9 cellular contexts compared by ENCODE assay signal in genomic region chr5:149765932-149766331, GRCh38. TPM values are rescaled to one million over a fixed set of nuclear protein-coding genes. Genes with fewer than 3 reads are reported as not detected.
DNase-seq lines count a peak whose midpoint lies in the region; ATAC-seq and TF ChIP-seq lines count a peak whose summit lies in the region.
"Had no signal": no experiment of that assay in that cellular context is flagged by ENCODE, and none has a peak within 500 bp of the region (broad histone marks: within the 10 kb centered on the region; RNA-seq: fewer than 3 reads in every experiment).

No MANE protein-coding gene starts in this region.

- H3K4me3 Mint-ChIP-seq in nephron progenitor cell: no peak overlapping the region
- H3K4me3 Mint-ChIP-seq: T-cell had no signal

- TF ChIP-seq POLR2A in adrenal gland (IDR thresholded peaks at IDR 0.05): no peak
- TF ChIP-seq POLR2A in prostate gland (IDR thresholded peaks at IDR 0.05): no peak

- no peaks in the 10 kb centered on the region for H3K4me1 ChIP-seq in Karpas-422 (ENCODE audit: low read length)
- no peaks in the 10 kb centered on the region for H3K4me1 ChIP-seq in adrenal gland (replicated peaks in 1 of 2)
- H3K4me1 ChIP-seq in prostate gland (replicated peaks): no peaks in the 10 kb centered on the region

- H3K4me1 Mint-ChIP-seq in nephron progenitor cell: peaks cover 8% of the 10 kb centered on the region

- no peak for DNase-seq in GM06990 (ENCODE audit: extremely low read depth, insufficient read length)
- peak; percentile 79 for DNase-seq in Karpas-422
- DNase-seq in adrenal gland: no peak
- DNase-seq in nephron progenitor cell: no peak
- DNase-seq in prostate gland (ENCODE audit: low spot score): no peak
- no peak for DNase-seq in stimulated activated CD4-positive, alpha-beta T cell treated with anti-CD3 and anti-CD28 coated beads, Interleukin-2, amount 100 ng/mL, for 24 hours
- DNase-seq: NCI-H1436, T-cell had no signal

- no peak for ATAC-seq in GM19397 (IDR thresholded peaks at IDR 0.05; ENCODE audit: unreplicated experiment)
- ATAC-seq: T-cell had no signal

- no peak overlapping the region for H3K4me2 ChIP-seq in Karpas-422 (ENCODE audit: low read depth, low read length, poor library complexity, severe bottlenecking)

- peaks cover 97% of the 10 kb centered on the region for H3K79me2 ChIP-seq in Karpas-422 (ENCODE audit: low read length)

- no peak overlapping the region for H3K9ac ChIP-seq in Karpas-422 (ENCODE audit: low read length)

- peaks cover 11% of the 10 kb centered on the region for H3K9me3 ChIP-seq in Karpas-422 (ENCODE audit: low read length)
- H3K9me3 ChIP-seq in adrenal gland (replicated peaks in 1 of 3): no peaks in the 10 kb centered on the region
- no peaks in the 10 kb centered on the region for H3K9me3 ChIP-seq in prostate gland

- peak; percentile 37 for TF ChIP-seq CTCF in GM06990 (IDR thresholded peaks at IDR 0.05; ENCODE audit: insufficient read depth, low read length, poor library complexity, severe bottlenecking)
- TF ChIP-seq CTCF in adrenal gland (IDR thresholded peaks at IDR 0.05): peak in 5 of 6 experiments; percentile 6 to 35 (median 29)
- TF ChIP-seq CTCF in nephron progenitor cell (IDR thresholded peaks at IDR 0.05): peak; percentile 10
- peak in 2 of 4 experiments; percentile 16 to 18 for TF ChIP-seq CTCF in prostate gland (IDR thresholded peaks at IDR 0.05)

- H3K36me3 Mint-ChIP-seq in nephron progenitor cell (ENCODE audit: low read depth): peaks cover 9% of the 10 kb centered on the region

- H3K36me3 ChIP-seq in GM06990 (ENCODE audit: control insufficient read depth, insufficient read depth, low read length) (peaks cover 3% of the 10 kb centered on the region), Karpas-422 (ENCODE audit: insufficient read depth, low read length) (peaks cover 19% of the 10 kb centered on the region), adrenal gland (replicated peaks in 1 of 2) (no peaks in the 10 kb centered on the region), prostate gland (no peaks in the 10 kb centered on the region)

- no peaks in the 10 kb centered on the region for H3K27me3 ChIP-seq in GM06990 (replicated peaks; ENCODE audit: control insufficient read depth, insufficient read depth, low read length)
- no peaks in the 10 kb centered on the region for H3K27me3 ChIP-seq in Karpas-422 (ENCODE audit: low read length)
- no peaks in the 10 kb centered on the region for H3K27me3 ChIP-seq in adrenal gland
- H3K27me3 ChIP-seq in prostate gland (replicated peaks; ENCODE audit: insufficient read depth): no peaks in the 10 kb centered on the region

- peaks cover 24% of the 10 kb centered on the region for H3K9me3 Mint-ChIP-seq in nephron progenitor cell

- no peak overlapping the region for H3K4me3 ChIP-seq in GM06990 (replicated peaks; ENCODE audit: low read depth, low read length)
- H3K4me3 ChIP-seq in Karpas-422 (ENCODE audit: low read length): no peak overlapping the region
- no peak overlapping the region for H3K4me3 ChIP-seq in adrenal gland
- no peak overlapping the region for H3K4me3 ChIP-seq in prostate gland

- H3K9me2 ChIP-seq in Karpas-422 (replicated peaks; ENCODE audit: insufficient read depth, low read length): no peaks in the 10 kb centered on the region

- intact Hi-C loops in adrenal gland (cut with DNase I): no loop called here
- intact Hi-C loops in prostate gland (cut with DNase I): no loop called here

- no peak overlapping the region for H3K27ac Mint-ChIP-seq in nephron progenitor cell
- H3K27ac Mint-ChIP-seq: T-cell had no signal

- no peak overlapping the region for H2AFZ ChIP-seq in Karpas-422 (ENCODE audit: low read length)

- peaks cover 5% of the 10 kb centered on the region for H3K27me3 Mint-ChIP-seq in nephron progenitor cell (ENCODE audit: low read depth, poor library complexity)
- H3K27me3 Mint-ChIP-seq: T-cell had no signal

- H4K20me1 ChIP-seq in Karpas-422 (ENCODE audit: insufficient read depth, low read depth, low read length): no peaks in the 10 kb centered on the region; the same call in 1 of the 2 replicates

- H3K27ac ChIP-seq in Karpas-422 (ENCODE audit: low read length) (no peak overlapping the region), adrenal gland (no peak overlapping the region), prostate gland (no peak overlapping the region)

RNA-seq across cellular contexts. Expression of gene PPARGC1B, which starts 35.8 kb away (rescaled TPM):
- total RNA-seq in Karpas-422 (2014; rRNA removed; shearing (Covaris generic); ENCODE audit: low replicate concordance): 6.1 and 7.0 TPM in 2 replicates
- total RNA-seq in adrenal gland (1 to 10 TPM; 1.7 to 5.9 (median 2.8) TPM), prostate gland (1 to 10 TPM; 4.2 to 5.8 TPM)
- 1 to 10 TPM in 2 of 3 donors, under 1 TPM in 1; 0.37 to 2.4 (median 1.1) TPM for polyA plus RNA-seq in adrenal gland
